ENCODE assay signal across 21 cellular contexts in the genomic region with DNA sequence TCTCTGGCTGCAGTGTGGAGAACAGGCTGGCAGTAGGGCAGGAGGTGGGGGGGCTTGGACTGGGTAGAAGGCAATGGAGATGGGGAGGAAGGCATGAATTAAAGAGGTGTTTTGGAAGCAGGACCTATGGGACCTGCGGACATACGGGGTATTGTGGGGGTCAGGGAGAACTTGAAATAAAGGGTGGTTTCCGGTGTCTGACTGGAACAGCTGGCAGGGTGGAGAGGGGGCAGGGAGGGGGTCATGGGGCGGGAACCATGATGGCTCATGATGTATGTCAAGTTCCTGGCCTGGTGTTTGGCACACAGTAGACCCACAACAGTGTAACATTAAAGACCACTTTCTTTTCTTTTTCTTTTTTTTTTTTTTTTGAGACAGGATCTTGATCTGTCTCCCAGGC. TPM values are rescaled to one million over a fixed set of nuclear protein-coding genes. Genes with fewer than 3 reads are reported as not detected.
"Had no signal": no experiment of that assay in that cellular context is flagged by ENCODE, and none has a peak within 500 bp of the region (broad histone marks: within the 10 kb centered on the region; RNA-seq: fewer than 3 reads in every experiment).

No MANE protein-coding gene starts in this region.

- H3K9me3 Mint-ChIP-seq: dendritic cell treated with granulocyte-macrophage colony-stimulating factor and Interleukin-4, amounts not matched to agents 40 ng/mL and 50 ng/mL, for 4 days; effector memory CD8-positive, alpha-beta T cell; naive thymus-derived CD8-positive, alpha-beta T cell had no signal

- H3K27ac ChIP-seq: epithelial cell of prostate, esophagus muscularis mucosa, gastrocnemius medialis, left ventricle myocardium inferior, neutrophil had no signal

- H3K9me3 ChIP-seq: esophagus muscularis mucosa, gastrocnemius medialis, left ventricle myocardium inferior, neutrophil, right atrium auricular region had no signal

- H3K27me3 ChIP-seq: esophagus muscularis mucosa, gastrocnemius medialis, neutrophil, right atrium auricular region had no signal

- H3K4me1 ChIP-seq: gastrocnemius medialis had no signal

- DNase-seq: effector memory CD8-positive, alpha-beta T cell; gastrocnemius medialis; kidney; left cardiac atrium; left ventricle myocardium inferior; mesendoderm; naive thymus-derived CD8-positive, alpha-beta T cell; stimulated activated CD4-positive, alpha-beta T cell treated with anti-CD3 and anti-CD28 coated beads, Interleukin-2, amount 100 ng/mL, for 48 hours; stimulated activated naive CD4-positive, alpha-beta T cell treated with Interleukin-2 at 50 U/mL for 16 hours; trophoblast cell had no signal

- H3K4me2 ChIP-seq: smooth muscle cell had no signal

- H3K27ac Mint-ChIP-seq: dendritic cell treated with granulocyte-macrophage colony-stimulating factor and Interleukin-4, amounts not matched to agents 40 ng/mL and 50 ng/mL, for 4 days; effector memory CD8-positive, alpha-beta T cell had no signal

- H3K4me3 Mint-ChIP-seq: dendritic cell treated with granulocyte-macrophage colony-stimulating factor and Interleukin-4, amounts not matched to agents 40 ng/mL and 50 ng/mL, for 4 days; effector memory CD8-positive, alpha-beta T cell had no signal

- H3K4me3 ChIP-seq: esophagus muscularis mucosa, gastrocnemius medialis, left ventricle myocardium inferior, lung, right atrium auricular region, smooth muscle cell had no signal

- ATAC-seq: effector memory CD8-positive, alpha-beta T cell; gastrocnemius medialis; left cardiac atrium; naive thymus-derived CD8-positive, alpha-beta T cell had no signal

- H3K36me3 ChIP-seq: esophagus muscularis mucosa, gastrocnemius medialis, left ventricle myocardium inferior, neutrophil, right atrium auricular region had no signal

- H3K27me3 Mint-ChIP-seq: dendritic cell treated with granulocyte-macrophage colony-stimulating factor and Interleukin-4, amounts not matched to agents 40 ng/mL and 50 ng/mL, for 4 days; effector memory CD8-positive, alpha-beta T cell; naive thymus-derived CD8-positive, alpha-beta T cell had no signal

RNA-seq across cellular contexts. Expression of gene NKX1-2, which starts 17.3 kb away (rescaled TPM):
- total RNA-seq: esophagus muscularis mucosa; fibroblast of villous mesenchyme; gastrocnemius medialis; kidney; left cardiac atrium; left ventricle myocardium inferior; mononuclear cell; naive thymus-derived CD8-positive, alpha-beta T cell; osteoblast; right atrium auricular region; smooth muscle cell; urinary bladder had no signal
- polyA plus RNA-seq: naive thymus-derived CD8-positive, alpha-beta T cell; smooth muscle cell; urinary bladder had no signal
